24 cellular contexts compared by ENCODE assay signal in the genomic region with DNA sequence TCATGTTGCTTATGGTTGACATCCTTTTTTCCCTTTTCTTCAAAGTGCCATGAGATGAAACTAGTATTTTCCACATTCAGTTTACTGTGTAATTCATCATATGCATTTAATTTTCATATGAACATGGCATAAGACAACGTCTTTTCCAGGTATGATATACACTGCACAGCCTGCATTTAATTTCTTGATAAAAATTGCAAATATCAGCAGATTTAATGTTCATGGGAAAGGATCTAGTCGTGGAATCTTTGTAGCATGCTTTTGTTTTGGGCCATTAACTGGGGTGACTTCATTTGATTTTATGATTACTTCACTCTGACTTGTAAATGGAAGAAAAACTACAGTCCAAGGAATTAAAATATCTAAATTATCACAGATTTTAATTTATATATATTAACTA.
"Had no signal": no experiment of that assay in that cellular context is flagged by ENCODE, and none has a peak within 500 bp of the region (broad histone marks: within the 10 kb centered on the region; RNA-seq: fewer than 3 reads in every experiment).

No MANE protein-coding gene starts in this region.

- H3K27me3 ChIP-seq: dorsolateral prefrontal cortex, esophagus muscularis mucosa, esophagus squamous epithelium, foreskin keratinocyte, gastrocnemius medialis, gastroesophageal sphincter, heart left ventricle, heart right ventricle had no signal

- H3K36me3 ChIP-seq: esophagus muscularis mucosa, esophagus squamous epithelium, gastrocnemius medialis, gastroesophageal sphincter, heart left ventricle, heart right ventricle had no signal

- ATAC-seq: effector memory CD8-positive, alpha-beta T cell; esophagus mucosa; foreskin keratinocyte; gastrocnemius medialis; gastroesophageal sphincter; heart left ventricle; heart right ventricle had no signal

- H3K27ac ChIP-seq: coronary artery, dorsolateral prefrontal cortex, epithelial cell of prostate, esophagus muscularis mucosa, esophagus squamous epithelium, foreskin keratinocyte, gastrocnemius medialis, gastroesophageal sphincter, heart left ventricle, heart right ventricle had no signal

- FAIRE-seq: endothelial cell of umbilical vein had no signal

- DNase-seq: cortex of kidney; dermis blood vessel endothelial cell; dorsolateral prefrontal cortex; effector CD4-positive, alpha-beta T cell; effector CD8-positive, alpha-beta T cell; effector memory CD4-positive, alpha-beta T cell; effector memory CD8-positive, alpha-beta T cell; endodermal cell; erythroblast; esophagus squamous epithelium; foreskin fibroblast; foreskin keratinocyte; foreskin melanocyte; gastrocnemius medialis; glutamatergic neuron; head of caudate nucleus; heart left ventricle; heart right ventricle had no signal

- H3K4me1 ChIP-seq: esophagus muscularis mucosa, esophagus squamous epithelium, foreskin keratinocyte, gastrocnemius medialis, gastroesophageal sphincter, heart left ventricle, heart right ventricle had no signal

- H3K9me3 ChIP-seq: esophagus muscularis mucosa, esophagus squamous epithelium, gastrocnemius medialis, gastroesophageal sphincter, heart left ventricle, heart right ventricle had no signal

- H3K4me3 ChIP-seq: coronary artery, dorsolateral prefrontal cortex, esophagus muscularis mucosa, esophagus squamous epithelium, gastrocnemius medialis, gastroesophageal sphincter, heart left ventricle, heart right ventricle had no signal
